In the genomic region with DNA sequence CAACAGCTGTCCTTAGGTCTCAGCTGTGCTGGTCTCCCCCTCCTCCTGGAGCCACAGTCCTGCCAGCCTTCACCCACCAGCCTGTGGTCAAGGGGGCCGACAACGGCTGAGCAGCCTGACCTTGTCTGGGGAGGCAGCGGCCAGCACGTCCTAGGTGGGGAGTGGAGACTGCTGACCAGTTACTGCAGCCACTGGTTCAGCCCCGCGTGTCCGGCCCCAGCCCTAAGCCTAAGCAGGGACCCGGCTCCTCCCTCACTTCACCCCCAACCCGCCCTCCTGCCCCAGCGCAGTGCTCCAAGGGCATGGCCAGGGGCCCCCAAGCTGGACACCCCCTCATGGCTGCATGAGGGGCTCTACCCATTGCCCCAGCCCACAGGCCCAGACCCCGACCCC, we compare ENCODE assay signal across 10 cellular contexts.
DNase-seq lines count a peak whose midpoint lies in the region; ATAC-seq, FAIRE-seq and TF ChIP-seq lines count a peak whose summit lies in the region.
"Had no signal": no experiment of that assay in that cellular context is flagged by ENCODE, and none has a peak within 500 bp of the region (broad histone marks: within the 10 kb centered on the region; RNA-seq: fewer than 3 reads in every experiment).

No MANE protein-coding gene starts in this region.

- H3K27ac ChIP-seq in A549 = peak overlapping the region; percentile 59 to 100; a peak in 4 of 6 replicates
- peak overlapping the region; percentile 81 to 95 (median 90) for H3K27ac ChIP-seq in Peyer's patch
- H3K27ac ChIP-seq in left ventricle myocardium inferior (replicated peaks) = peak overlapping the region; percentile 92
- peak overlapping the region; percentile 61 to 72 (median 69) for H3K27ac ChIP-seq in gastrocnemius medialis

- no peak for DNase-seq in A549 (ENCODE audit: low read depth in 1 of 2, low spot score in 1 of 2)
- no peak for DNase-seq in Peyer's patch
- no peak for DNase-seq in left ventricle myocardium inferior
- no peak for DNase-seq in gastrocnemius medialis
- DNase-seq in H54 (ENCODE audit: insufficient read length, low spot score) = no peak
- DNase-seq in activated naive CD4-positive, alpha-beta T cell (lab: John Stamatoyannopoulos, UW) = no peak
- DNase-seq in NCI-H2171 treated with DMSO at 0.1 percent for 48 hours (lab: John Stamatoyannopoulos, UW) = no peak
- DNase-seq: GF-D8 had no signal

- peak overlapping the region; percentile 45 for H3K4me2 ChIP-seq in A549

- ATAC-seq in A549 = peak in 1 of 2 experiments; percentile 4; a peak in 3 of 6 replicates
- ATAC-seq in gastrocnemius medialis = no peak
- ATAC-seq in GM21529 (IDR thresholded peaks at IDR 0.05; ENCODE audit: unreplicated experiment) = no peak

- CTCF ChIA-PET in A549 (lab: Yijun Ruan, JAX) = interaction anchor here (0.9 to 2.6 kb wide), 7 partner anchors 10 to 117 kb away, joined by 3 to 10 read pairs (median 3); partner anchors contain the start of gene FAAP20

- FAIRE-seq in A549 (lab: Jason Lieb, UNC) (no peak), H54 (lab: Jason Lieb, UNC) (no peak)
- FAIRE-seq: TTC549 had no signal

- POLR2A ChIA-PET in A549 (lab: Yijun Ruan, JAX) = no interaction called here

- no peak overlapping the region for H3K4me3 ChIP-seq in A549
- no peak overlapping the region for H3K4me3 ChIP-seq in Peyer's patch
- no peak overlapping the region for H3K4me3 ChIP-seq in left ventricle myocardium inferior
- H3K4me3 ChIP-seq in gastrocnemius medialis = no peak overlapping the region

- TF ChIP-seq EP300 in A549 (IDR thresholded peaks at IDR 0.05) = no peak

- TF ChIP-seq RAD21 in A549 (conservative IDR thresholded peaks at IDR 0.05 in 1 of 2, IDR thresholded peaks at IDR 0.05 in 1 of 2) = no peak

- H3K36me3 ChIP-seq in Peyer's patch (peaks cover 0 to 25% (median 0%) of the 10 kb centered on the region in 3 donors), left ventricle myocardium inferior (peaks cover 19% of the 10 kb centered on the region), gastrocnemius medialis (peaks cover 0 to 19% of the 10 kb centered on the region in 2 donors)

- TF ChIP-seq CTCF in A549 (IDR thresholded peaks at IDR 0.05) (no peak), Peyer's patch (IDR thresholded peaks at IDR 0.05) (no peak), left ventricle myocardium inferior (IDR thresholded peaks at IDR 0.05; ENCODE audit: borderline replicate concordance) (no peak), gastrocnemius medialis (IDR thresholded peaks at IDR 0.05 in 4 of 5, conservative IDR thresholded peaks at IDR 0.05 in 1 of 5) (no peak)

- H3K9me3 ChIP-seq in A549 (no peaks in the 10 kb centered on the region), Peyer's patch (no peaks in the 10 kb centered on the region), left ventricle myocardium inferior (replicated peaks) (no peaks in the 10 kb centered on the region), gastrocnemius medialis (no peaks in the 10 kb centered on the region)

- TF ChIP-seq POLR2A in A549 (IDR thresholded peaks at IDR 0.05; ENCODE audit: low read length) (no peak), Peyer's patch (IDR thresholded peaks at IDR 0.05) (no peak), gastrocnemius medialis (IDR thresholded peaks at IDR 0.05) (no peak), H54 (IDR thresholded peaks at IDR 0.05; ENCODE audit: low read depth, low read length) (no peak)

- in situ Hi-C loops in gastrocnemius medialis (cut with MboI; ENCODE audit: low sequenced_read_pairs in 4 of 4) = loop anchor here in 2 of 4 donors (25.0 kb wide), 1 partner anchor 100 kb away; no protein-coding TSS in a partner anchor

- intact Hi-C loops in left ventricle myocardium inferior (cut with micrococcal nuclease) (no loop called here), gastrocnemius medialis (cut with DNase I; ENCODE audit: low total_unique reads) (loop anchor here (5.0 kb wide), 2 partner anchors 80 to 100 kb away; no protein-coding TSS in a partner anchor)

- H3K27me3 ChIP-seq in Peyer's patch (no peaks in the 10 kb centered on the region), left ventricle myocardium inferior (ENCODE audit: low read depth) (no peaks in the 10 kb centered on the region), gastrocnemius medialis (peaks cover 0 to 3% (median 0%) of the 10 kb centered on the region in 3 donors)

- 80% methylated on average over 6 of the region's 11 CpGs for WGBS in A549 (ENCODE audit: missing lambda C conversion rate)

- H3K4me1 ChIP-seq in A549 = peaks cover 34% of the 10 kb centered on the region
- H3K4me1 ChIP-seq in Peyer's patch = peaks cover 5 to 55% (median 31%) of the 10 kb centered on the region in 4 donors
- peaks cover 65% of the 10 kb centered on the region for H3K4me1 ChIP-seq in left ventricle myocardium inferior
- H3K4me1 ChIP-seq in gastrocnemius medialis = peaks cover 10 to 17% of the 10 kb centered on the region in 2 donors

TF ChIP-seq in A549, 52 proteins besides CTCF, POLR2A, EP300 and RAD21:
- TF ChIP-seq HOXB13 (CRISPR knock-in tag; IDR thresholded peaks at IDR 0.05; ENCODE audit: low read depth) = no peak
- TF ChIP-seq REST (IDR thresholded peaks at IDR 0.05) = no peak
- no peak for TF ChIP-seq ELK1 (IDR thresholded peaks at IDR 0.05; ENCODE audit: low read depth, low read length)
- TF ChIP-seq ZSCAN20 (CRISPR knock-in tag; IDR thresholded peaks at IDR 0.05) = no peak
- no peak for TF ChIP-seq TP53 (CRISPR knock-in tag; IDR thresholded peaks at IDR 0.05)
- no peak for TF ChIP-seq FOSL2 (IDR thresholded peaks at IDR 0.05)
- no peak for TF ChIP-seq FOSL2 (CRISPR knock-in tag; IDR thresholded peaks at IDR 0.05)
- no peak for TF ChIP-seq NR3C1 (IDR thresholded peaks at IDR 0.05)
- no peak for TF ChIP-seq ZC3H11A (IDR thresholded peaks at IDR 0.05)
- no peak for TF ChIP-seq CHD2 (IDR thresholded peaks at IDR 0.05; ENCODE audit: low read length, partially characterized antibody)
- TF ChIP-seq MAZ (IDR thresholded peaks at IDR 0.05; ENCODE audit: borderline replicate concordance, low read depth, low read length) = no peak
- TF ChIP-seq NFE2L2 (conservative IDR thresholded peaks at IDR 0.05; ENCODE audit: low read length) = no peak
- TF ChIP-seq, protein P1, sequence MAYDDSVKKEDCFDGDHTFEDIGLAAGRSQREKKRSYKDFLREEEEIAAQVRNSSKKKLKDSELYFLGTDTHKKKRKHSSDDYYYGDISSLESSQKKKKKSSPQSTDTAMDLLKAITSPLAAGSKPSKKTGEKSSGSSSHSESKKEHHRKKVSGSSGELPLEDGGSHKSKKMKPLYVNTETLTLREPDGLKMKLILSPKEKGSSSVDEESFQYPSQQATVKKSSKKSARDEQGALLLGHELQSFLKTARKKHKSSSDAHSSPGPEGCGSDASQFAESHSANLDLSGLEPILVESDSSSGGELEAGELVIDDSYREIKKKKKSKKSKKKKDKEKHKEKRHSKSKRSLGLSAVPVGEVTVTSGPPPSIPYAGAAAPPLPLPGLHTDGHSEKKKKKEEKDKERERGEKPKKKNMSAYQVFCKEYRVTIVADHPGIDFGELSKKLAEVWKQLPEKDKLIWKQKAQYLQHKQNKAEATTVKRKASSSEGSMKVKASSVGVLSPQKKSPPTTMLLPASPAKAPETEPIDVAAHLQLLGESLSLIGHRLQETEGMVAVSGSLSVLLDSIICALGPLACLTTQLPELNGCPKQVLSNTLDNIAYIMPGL (CRISPR knock-in tag; IDR thresholded peaks at IDR 0.05; ENCODE audit: borderline replicate concordance) = no peak
- no peak for TF ChIP-seq CBX8 (IDR thresholded peaks at IDR 0.05)
- no peak for TF ChIP-seq RCOR1 (IDR thresholded peaks at IDR 0.05; ENCODE audit: low read depth, low read length)
- no peak for TF ChIP-seq HOXA7 (CRISPR knock-in tag; IDR thresholded peaks at IDR 0.05)
